Comparison of ENCODE assay signal across 20 cellular contexts in the genomic region with DNA sequence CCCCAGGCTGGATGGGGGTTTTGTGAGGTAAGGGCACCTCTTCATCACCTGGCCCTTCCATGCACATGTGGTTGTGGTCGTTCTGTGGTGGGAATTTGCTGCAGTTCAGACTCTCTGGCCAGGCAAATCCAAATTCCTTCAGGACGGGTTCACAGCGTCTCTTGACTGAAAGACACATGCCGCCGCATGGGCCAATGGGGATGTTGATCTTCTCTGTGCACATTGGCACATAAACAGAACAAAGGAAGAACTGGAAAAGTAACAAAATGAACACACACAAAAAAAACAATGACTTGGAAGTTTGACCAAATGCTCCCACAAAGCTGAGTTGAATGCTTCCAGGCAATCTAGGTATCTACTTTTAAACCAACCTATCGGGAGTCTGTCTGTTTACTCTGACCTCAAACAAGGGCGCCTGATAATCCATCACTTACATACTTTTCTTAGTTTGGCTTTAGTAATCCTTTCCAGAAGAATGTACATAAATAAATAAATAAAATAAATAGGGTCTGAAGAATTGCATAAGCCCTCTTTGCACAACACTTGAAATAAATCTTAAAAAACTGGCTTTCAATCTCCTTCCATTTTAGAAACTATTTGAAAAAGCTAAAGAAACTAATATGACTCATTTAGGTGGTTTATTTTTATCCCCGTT. TPM values are rescaled to one million over a fixed set of nuclear protein-coding genes. Genes with fewer than 3 reads are reported as not detected.
DNase-seq lines count a peak whose midpoint lies in the region; ATAC-seq and TF ChIP-seq lines count a peak whose summit lies in the region.
"Had no signal": no experiment of that assay in that cellular context is flagged by ENCODE, and none has a peak within 500 bp of the region (broad histone marks: within the 10 kb centered on the region; RNA-seq: fewer than 3 reads in every experiment).

No MANE protein-coding gene starts in this region.

- CTCF ChIA-PET in activated CD4-positive, alpha-beta memory T cell treated with anti-CD3 and anti-CD28 coated beads for 36 hours (lab: Charles Lee), result interaction anchor here (1.2 kb wide), 1 partner anchor 17 kb away, joined by 4 read pairs; no protein-coding TSS in a partner anchor

- peaks cover 9% of the 10 kb centered on the region for H3K4me1 Mint-ChIP-seq in activated CD4-positive, alpha-beta memory T cell treated with anti-CD3 and anti-CD28 coated beads for 36 hours (ENCODE audit: low read depth)

- TF ChIP-seq CTCF in heart left ventricle (IDR thresholded peaks at IDR 0.05), result no peak
- TF ChIP-seq CTCF in hepatocyte (IDR thresholded peaks at IDR 0.05; ENCODE audit: poor library complexity), result no peak

- H3K79me2 ChIP-seq in hepatocyte, result peaks cover 64% of the 10 kb centered on the region

- intact Hi-C loops in heart left ventricle (cut with DNase I), result loop anchor here in 2 of 10 donors (10.0 kb wide), 1 partner anchor 142 kb away; no protein-coding TSS in a partner anchor
- intact Hi-C loops in cardiac septum (cut with DNase I), result loop anchor here (10.0 kb wide), 1 partner anchor 82 kb away; a partner anchor contains a TSS
- intact Hi-C loops in activated CD4-positive, alpha-beta memory T cell treated with anti-CD3 and anti-CD28 coated beads for 36 hours (cut with micrococcal nuclease), result no loop called here

- no peaks in the 10 kb centered on the region for H3K36me3 Mint-ChIP-seq in activated CD4-positive, alpha-beta memory T cell treated with anti-CD3 and anti-CD28 coated beads for 36 hours
- H3K36me3 Mint-ChIP-seq: stimulated activated effector memory CD8-positive, alpha-beta T cell treated with anti-CD3 and anti-CD28 coated beads, Interleukin-12 subunit alpha, Interleukin-12 subunit beta, amount 100 ng/mL, for 72 hours had no signal

- H3K27me3 Mint-ChIP-seq in activated CD4-positive, alpha-beta memory T cell treated with anti-CD3 and anti-CD28 coated beads for 36 hours, result peaks cover 29% of the 10 kb centered on the region

- H3K9ac ChIP-seq in rectal smooth muscle tissue (ENCODE audit: low read length), result no peak overlapping the region

- H3K4me3 ChIP-seq in heart left ventricle (peak overlapping the region; percentile 84 to 100 (median 94)), hepatocyte (no peak overlapping the region), rectal smooth muscle tissue (ENCODE audit: low read length) (peak overlapping the region; percentile 51)
- H3K4me3 ChIP-seq: A549 had no signal

- H3K9me3 Mint-ChIP-seq in activated CD4-positive, alpha-beta memory T cell treated with anti-CD3 and anti-CD28 coated beads for 36 hours, result no peaks in the 10 kb centered on the region
- H3K9me3 Mint-ChIP-seq: stimulated activated effector memory CD8-positive, alpha-beta T cell treated with anti-CD3 and anti-CD28 coated beads, Interleukin-12 subunit alpha, Interleukin-12 subunit beta, amount 100 ng/mL, for 72 hours had no signal

- no peak for DNase-seq in heart left ventricle
- no peak for DNase-seq in cardiac septum (ENCODE audit: low spot score)
- no peak for DNase-seq in hepatocyte (ENCODE audit: low spot score)
- no peak for DNase-seq in stimulated activated CD4-positive, alpha-beta T cell treated with anti-CD3 and anti-CD28 coated beads, Interleukin-4, amount 100 ng/mL, for 24 hours
- DNase-seq in activated CD4-positive, alpha-beta memory T cell treated with anti-CD3 and anti-CD28 coated beads for 36 hours, result no peak
- DNase-seq: activated CD4-positive, alpha-beta T cell treated with anti-CD3 and anti-CD28 coated beads for 36 hours; activated T-cell treated with anti-CD3 and anti-CD28 coated beads, Interleukin-2, amount 50 U/mL, for 48 hours; amygdala; COR-L47; effector memory CD4-positive, alpha-beta T cell; hippocampal formation; Kasumi-1; NCI-H1694 treated with DMSO at 0.1 percent for 48 hours; nucleus accumbens had no signal

- H3K4me2 ChIP-seq in hepatocyte, result peak overlapping the region; percentile 95
- H3K4me2 ChIP-seq: A549 had no signal

- no peaks in the 10 kb centered on the region for H3K9me3 ChIP-seq in heart left ventricle
- H3K9me3 ChIP-seq in hepatocyte (ENCODE audit: low read depth), result no peaks in the 10 kb centered on the region
- H3K9me3 ChIP-seq: A549 had no signal

- no peak overlapping the region for H3K27ac Mint-ChIP-seq in activated CD4-positive, alpha-beta memory T cell treated with anti-CD3 and anti-CD28 coated beads for 36 hours
- H3K27ac Mint-ChIP-seq: activated CD4-positive, alpha-beta T cell treated with anti-CD3 and anti-CD28 coated beads for 36 hours; stimulated activated effector memory CD8-positive, alpha-beta T cell treated with anti-CD3 and anti-CD28 coated beads, Interleukin-12 subunit alpha, Interleukin-12 subunit beta, amount 100 ng/mL, for 72 hours had no signal

- H3K36me3 ChIP-seq in heart left ventricle (peaks cover 0 to 52% (median 24%) of the 10 kb centered on the region in 9 donors), hepatocyte (replicated peaks; ENCODE audit: insufficient read depth, low read depth) (no peaks in the 10 kb centered on the region), rectal smooth muscle tissue (ENCODE audit: control insufficient read depth, insufficient read depth, low read length) (peaks cover 15% of the 10 kb centered on the region)

- H3K4me1 ChIP-seq in heart left ventricle (peaks cover 11 to 68% (median 44%) of the 10 kb centered on the region in 12 donors), hepatocyte (ENCODE audit: insufficient read depth) (peaks cover 39% of the 10 kb centered on the region), rectal smooth muscle tissue (ENCODE audit: control insufficient read depth, insufficient read depth, low read length) (peaks cover 44% of the 10 kb centered on the region)

- peaks cover 11% of the 10 kb centered on the region for H4K20me1 ChIP-seq in hepatocyte (ENCODE audit: insufficient read depth, poor library complexity, severe bottlenecking)

- H3K27me3 ChIP-seq in heart left ventricle, result peaks cover 0 to 14% (median 0%) of the 10 kb centered on the region in 9 donors
- no peaks in the 10 kb centered on the region for H3K27me3 ChIP-seq in hepatocyte
- no peaks in the 10 kb centered on the region for H3K27me3 ChIP-seq in rectal smooth muscle tissue (ENCODE audit: control insufficient read depth, insufficient read depth, low read length)

- H2AFZ ChIP-seq in hepatocyte, result no peak overlapping the region

- WGBS in heart left ventricle, 4 donors, result 35 to 57% (median 38%) methylated on average over 8 of the region's 8 CpGs
- 73% methylated on average over 8 of the region's 8 CpGs for WGBS in hepatocyte (ENCODE audit: low lambda C conversion rate, missing lambda C conversion rate)

- H3K4me3 Mint-ChIP-seq in activated CD4-positive, alpha-beta memory T cell treated with anti-CD3 and anti-CD28 coated beads for 36 hours, result no peak overlapping the region
- H3K4me3 Mint-ChIP-seq: activated CD4-positive, alpha-beta T cell treated with anti-CD3 and anti-CD28 coated beads for 36 hours; stimulated activated effector memory CD8-positive, alpha-beta T cell treated with anti-CD3 and anti-CD28 coated beads, Interleukin-12 subunit alpha, Interleukin-12 subunit beta, amount 100 ng/mL, for 72 hours had no signal

- no peaks in the 10 kb centered on the region for H3K9me2 ChIP-seq in hepatocyte (replicated peaks; ENCODE audit: insufficient read depth)

- no peak for ATAC-seq in heart left ventricle
- ATAC-seq in HG02885 (IDR thresholded peaks at IDR 0.05; ENCODE audit: poor library complexity, unreplicated experiment), result no peak
- no peak for ATAC-seq in GM18519 (IDR thresholded peaks at IDR 0.05; ENCODE audit: low FRiP score, unreplicated experiment)
- ATAC-seq: A549; activated CD4-positive, alpha-beta T cell treated with anti-CD3 and anti-CD28 coated beads for 36 hours; Panc1; stimulated activated effector memory CD8-positive, alpha-beta T cell treated with anti-CD3 and anti-CD28 coated beads, Interleukin-12 subunit alpha, Interleukin-12 subunit beta, amount 100 ng/mL, for 72 hours had no signal

- TF ChIP-seq POLR2A in heart left ventricle (IDR thresholded peaks at IDR 0.05), result no peak

- H3K27ac ChIP-seq in heart left ventricle (peak overlapping the region; percentile 91 to 100 (median 97)), hepatocyte (no peak overlapping the region), rectal smooth muscle tissue (ENCODE audit: low read depth, low read length) (peak overlapping the region; percentile 42)
- H3K27ac ChIP-seq: A549 had no signal

- POLR2A ChIA-PET in activated CD4-positive, alpha-beta memory T cell treated with anti-CD3 and anti-CD28 coated beads for 36 hours (lab: Charles Lee), result no interaction called here

RNA-seq across cellular contexts. Expression of a gene that starts 2.8 kb away (rescaled TPM):
- total RNA-seq in heart left ventricle, result 10 to 100 TPM; 16.7 to 39.6 (median 22.1) TPM
- polyA plus RNA-seq in heart left ventricle, result 10 to 100 TPM; 11.6 to 16.5 TPM
- 14.4 TPM for total RNA-seq in cardiac septum
- 17.6 and 18.9 TPM in 2 replicates for total RNA-seq in hepatocyte
- 6.8 and 7.7 TPM in 2 replicates for polyA plus RNA-seq in hepatocyte
- under 1 TPM; 0.33 to 0.36 TPM for total RNA-seq in activated CD4-positive, alpha-beta memory T cell treated with anti-CD3 and anti-CD28 coated beads for 36 hours

Comparison
In these comparisons a context has a peak if more than half of its experiments do, and no peak if none do; other contexts are left out.
1. RNA of a gene that starts 2.8 kb away (total RNA-seq): 16.7 to 39.6 TPM in heart left ventricle, 17.6 to 18.9 TPM in hepatocyte and 14.4 TPM in cardiac septum (single experiment); 0.33 to 0.36 TPM in activated CD4-positive, alpha-beta memory T cell treated with anti-CD3 and anti-CD28 coated beads for 36 hours; every median in the first group is over 10 times any median in the second.